Comparison of ENCODE assay signal across 1 cellular context in the genomic region with DNA sequence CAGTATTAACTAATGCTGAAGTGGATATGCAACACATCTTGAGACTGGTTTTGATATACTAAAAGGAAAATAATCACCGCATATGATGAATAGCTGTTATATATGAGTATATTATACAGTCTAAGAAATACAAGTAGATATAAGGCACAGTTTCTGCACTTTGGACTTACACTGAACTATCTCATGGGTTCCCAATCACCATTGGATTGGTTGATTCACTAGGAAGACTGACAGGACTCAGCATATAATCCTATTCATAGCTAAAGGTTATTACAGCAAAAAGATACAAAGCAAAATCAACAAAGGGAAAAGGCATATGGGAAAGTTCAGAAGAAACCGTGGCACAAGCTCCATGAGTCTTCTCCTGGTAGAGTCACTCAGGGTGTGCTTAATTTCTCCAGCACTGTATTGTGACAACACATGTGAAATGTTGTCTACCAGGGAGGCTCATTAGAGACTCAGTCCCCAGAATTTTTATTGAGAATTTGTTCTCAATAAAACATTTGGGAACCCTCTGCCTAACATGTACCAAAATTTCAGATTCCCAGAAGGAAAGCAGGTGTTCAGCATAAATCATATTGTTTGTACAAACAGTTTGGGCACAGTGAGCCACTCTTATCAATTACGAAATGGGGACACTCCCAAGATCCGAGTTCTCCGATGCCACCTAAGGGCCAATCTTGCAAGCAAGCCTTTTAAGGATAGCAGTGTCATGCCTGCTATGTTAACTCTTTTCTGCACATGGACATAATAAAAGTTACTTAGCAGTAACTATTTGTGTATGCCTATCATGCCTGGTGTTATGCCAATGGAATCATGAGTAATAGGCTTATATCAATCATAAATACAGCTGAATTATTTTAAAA.
TF ChIP-seq lines count a peak whose summit lies in the region.

No MANE protein-coding gene starts in this region.

TF ChIP-seq in H1, 55 proteins besides CTCF, POLR2A, EP300 and RAD21:
- TF ChIP-seq GABPA (IDR thresholded peaks at IDR 0.05; ENCODE audit: borderline replicate concordance, insufficient read depth, low read length) (no peak), TEAD4 (IDR thresholded peaks at IDR 0.05; ENCODE audit: low read depth, low read length) (no peak), CEBPB (IDR thresholded peaks at IDR 0.05; ENCODE audit: low read depth, low read length) (0 out of 2 replicates have a peak, but pooled peaks have one; percentile 12), RBBP5 (IDR thresholded peaks at IDR 0.05; ENCODE audit: borderline replicate concordance, low read depth, low read length) (no peak), EZH2 (IDR thresholded peaks at IDR 0.05; ENCODE audit: low read depth, low read length, severe bottlenecking) (no peak), HDAC2 (IDR thresholded peaks at IDR 0.05; ENCODE audit: borderline replicate concordance in 1 of 2, low read depth in 2 of 2, low read length in 2 of 2) (no peak), SP2 (IDR thresholded peaks at IDR 0.05; ENCODE audit: low read length) (no peak), BACH1 (IDR thresholded peaks at IDR 0.05; ENCODE audit: low read length) (no peak)
- TF ChIP-seq, protein P1, sequence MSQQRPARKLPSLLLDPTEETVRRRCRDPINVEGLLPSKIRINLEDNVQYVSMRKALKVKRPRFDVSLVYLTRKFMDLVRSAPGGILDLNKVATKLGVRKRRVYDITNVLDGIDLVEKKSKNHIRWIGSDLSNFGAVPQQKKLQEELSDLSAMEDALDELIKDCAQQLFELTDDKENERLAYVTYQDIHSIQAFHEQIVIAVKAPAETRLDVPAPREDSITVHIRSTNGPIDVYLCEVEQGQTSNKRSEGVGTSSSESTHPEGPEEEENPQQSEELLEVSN (IDR thresholded peaks at IDR 0.05) = no peak
